In genomic region chr2:670637-671036, GRCh38 we compare ENCODE assay signal across 26 cellular contexts.
"Had no signal": no experiment of that assay in that cellular context is flagged by ENCODE, and none has a peak within 500 bp of the region (broad histone marks: within the 10 kb centered on the region; RNA-seq: fewer than 3 reads in every experiment).

No MANE protein-coding gene starts in this region.

- H3K27me3 Mint-ChIP-seq: activated B cell treated with CpG ODN at 0.5 μM for 24 hours; activated naive CD8-positive, alpha-beta T cell treated with anti-CD3 and anti-CD28 coated beads for 36 hours; naive thymus-derived CD4-positive, alpha-beta T cell; T-cell had no signal

- FAIRE-seq: endothelial cell of umbilical vein, keratinocyte had no signal

- H3K27ac Mint-ChIP-seq: activated B cell treated with CpG ODN at 0.5 μM for 24 hours; activated naive CD4-positive, alpha-beta T cell treated with anti-CD3 and anti-CD28 coated beads for 36 hours; activated T-cell treated with anti-CD3 and anti-CD28 coated beads, Interleukin-2, amount 50 U/mL, for 72 hours; T-cell; T-helper 2 cell treated with Interferon-gamma antibody and Interleukin-4, amounts not matched to agents 5 μg/mL and 100 μg/mL, for 36 hours had no signal

- DNase-seq: activated B cell treated with CpG ODN at 0.5 μM for 24 hours; activated effector memory CD4-positive, alpha-beta T cell treated with anti-CD3 and anti-CD28 coated beads, Interleukin-2, amount 50 U/mL, for 16 hours; activated naive CD4-positive, alpha-beta T cell treated with anti-CD3 and anti-CD28 coated beads for 36 hours; activated naive CD8-positive, alpha-beta T cell treated with anti-CD3 and anti-CD28 coated beads for 36 hours; activated T-cell treated with anti-CD3 and anti-CD28 coated beads for 4 hours; activated T-cell treated with anti-CD3 and anti-CD28 coated beads, Interleukin-2, amount 50 U/mL, for 72 hours; aorta; body of pancreas; cerebellar nuclear complex; cortex of kidney; hippocampal formation; left colon; midbrain; naive thymus-derived CD4-positive, alpha-beta T cell; posterior cingulate gyrus; right cardiac atrium; spleen; stomach; T-cell; thyroid gland had no signal

- H3K4me3 Mint-ChIP-seq: activated B cell treated with CpG ODN at 0.5 μM for 24 hours; activated naive CD4-positive, alpha-beta T cell treated with anti-CD3 and anti-CD28 coated beads for 36 hours; activated naive CD8-positive, alpha-beta T cell treated with anti-CD3 and anti-CD28 coated beads for 36 hours; activated T-cell treated with anti-CD3 and anti-CD28 coated beads, Interleukin-2, amount 50 U/mL, for 72 hours; naive thymus-derived CD4-positive, alpha-beta T cell; T-cell; T-helper 2 cell treated with Interferon-gamma antibody and Interleukin-4, amounts not matched to agents 5 μg/mL and 100 μg/mL, for 36 hours had no signal

- H3K27me3 ChIP-seq: adrenal gland, body of pancreas, cardiac muscle cell, spleen, stomach, thyroid gland, upper lobe of left lung had no signal

- H3K9me3 ChIP-seq: adrenal gland, body of pancreas, thyroid gland had no signal

- ATAC-seq: activated T-cell treated with anti-CD3 and anti-CD28 coated beads, Interleukin-2, amount 50 U/mL, for 72 hours; body of pancreas; left colon; naive thymus-derived CD4-positive, alpha-beta T cell; right cardiac atrium; T-cell had no signal

- H3K27ac ChIP-seq: adrenal gland, body of pancreas, cardiac muscle cell, spleen, stomach, thyroid gland, upper lobe of left lung had no signal

- H3K4me3 ChIP-seq: adrenal gland, body of pancreas, cardiac muscle cell, spleen, stomach, thyroid gland, upper lobe of left lung had no signal
